ENCODE assay signal across 1 cellular context in genomic region chr10:79243211-79244067, GRCh38.
TF ChIP-seq lines count a peak whose summit lies in the region.

No MANE protein-coding gene starts in this region.

TF ChIP-seq in GM12878, 131 proteins besides CTCF, POLR2A, EP300 and RAD21 (continued from another document and continues in another):
- no peak for TF ChIP-seq ATF2 (IDR thresholded peaks at IDR 0.05; ENCODE audit: low read length)
- no peak for TF ChIP-seq EED (IDR thresholded peaks at IDR 0.05; ENCODE audit: low read depth)
- TF ChIP-seq MEF2B (IDR thresholded peaks at IDR 0.05; ENCODE audit: partially characterized antibody, poor library complexity, severe bottlenecking): peak; percentile 10
- no peak for TF ChIP-seq CBX3 (IDR thresholded peaks at IDR 0.05; ENCODE audit: borderline replicate concordance, low read depth)
- no peak for TF ChIP-seq RELA (IDR thresholded peaks at IDR 0.05; ENCODE audit: borderline replicate concordance, partially characterized antibody)
- TF ChIP-seq KAT2A (conservative IDR thresholded peaks at IDR 0.05; ENCODE audit: control insufficient read depth, low read depth, low read length): no peak
- TF ChIP-seq RAD51 (IDR thresholded peaks at IDR 0.05): no peak
- no peak for TF ChIP-seq SRF (IDR thresholded peaks at IDR 0.05; ENCODE audit: low read depth in 2 of 2, low read length in 2 of 2)
- TF ChIP-seq PRDM15 (CRISPR knock-in tag; IDR thresholded peaks at IDR 0.05): no peak
- peak; percentile 74 for TF ChIP-seq NR2F1 (conservative IDR thresholded peaks at IDR 0.05)
- no peak for TF ChIP-seq ZNF622 (IDR thresholded peaks at IDR 0.05)
- no peak for TF ChIP-seq EZH2 (IDR thresholded peaks at IDR 0.05; ENCODE audit: borderline replicate concordance, control insufficient read depth, low read depth, low read length)
- TF ChIP-seq TCF3 (IDR thresholded peaks at IDR 0.05; ENCODE audit: borderline replicate concordance, insufficient read depth, low read depth, low read length): no peak
- no peak for TF ChIP-seq RUNX3 (IDR thresholded peaks at IDR 0.05; ENCODE audit: low read length)
- TF ChIP-seq FOXM1 (IDR thresholded peaks at IDR 0.05; ENCODE audit: low read depth, low read length): no peak
- TF ChIP-seq MAX (IDR thresholded peaks at IDR 0.05; ENCODE audit: low read depth, low read length): peak; percentile 64; the same call in 1 of the 2 replicates
- TF ChIP-seq ZBTB11 (CRISPR knock-in tag; IDR thresholded peaks at IDR 0.05): no peak
- no peak for TF ChIP-seq SPI1 (IDR thresholded peaks at IDR 0.05; ENCODE audit: borderline replicate concordance, insufficient read depth, low read depth, low read length)
- no peak for TF ChIP-seq ZNF592 (IDR thresholded peaks at IDR 0.05)
- no peak for TF ChIP-seq MTA3 (IDR thresholded peaks at IDR 0.05; ENCODE audit: borderline replicate concordance, low read length)
- TF ChIP-seq SMAD1 (IDR thresholded peaks at IDR 0.05; ENCODE audit: low read depth, partially characterized antibody): no peak
- TF ChIP-seq ATF7 (IDR thresholded peaks at IDR 0.05; ENCODE audit: low read depth): no peak
- TF ChIP-seq ZBTB33 (IDR thresholded peaks at IDR 0.05): no peak
- TF ChIP-seq SREBF1 (IDR thresholded peaks at IDR 0.05; ENCODE audit: low read length): no peak
- no peak for TF ChIP-seq RFX5 (IDR thresholded peaks at IDR 0.05; ENCODE audit: low read depth, low read length)
- TF ChIP-seq CBX5 (IDR thresholded peaks at IDR 0.05; ENCODE audit: low read depth): no peak
- TF ChIP-seq NBN (IDR thresholded peaks at IDR 0.05): peak; percentile 63; the same call in 1 of the 2 replicates
- TF ChIP-seq NR2C1 (IDR thresholded peaks at IDR 0.05): no peak
- peak; percentile 70; the same call in 1 of the 2 replicates for TF ChIP-seq NKRF (conservative IDR thresholded peaks at IDR 0.05)
- TF ChIP-seq IKZF2 (IDR thresholded peaks at IDR 0.05): 0 out of 4 replicates have a peak, but pooled peaks of 1 of the 2 experiments have one; percentile 19
- no peak for TF ChIP-seq SP1 (IDR thresholded peaks at IDR 0.05; ENCODE audit: low read depth, low read length)
- TF ChIP-seq CBFB (IDR thresholded peaks at IDR 0.05; ENCODE audit: low read depth): peak; percentile 56; the same call in 1 of the 2 replicates
- no peak for TF ChIP-seq CREB1 (IDR thresholded peaks at IDR 0.05; ENCODE audit: low read depth)
- peak; percentile 63; the same call in 1 of the 2 replicates for TF ChIP-seq LARP7 (IDR thresholded peaks at IDR 0.05)
- peak; percentile 98 for TF ChIP-seq ZNF687 (IDR thresholded peaks at IDR 0.05)
- TF ChIP-seq HSF1 (IDR thresholded peaks at IDR 0.05; ENCODE audit: low read depth, low read length): no peak
